Comparison of ENCODE assay signal across 22 cellular contexts in the genomic region with DNA sequence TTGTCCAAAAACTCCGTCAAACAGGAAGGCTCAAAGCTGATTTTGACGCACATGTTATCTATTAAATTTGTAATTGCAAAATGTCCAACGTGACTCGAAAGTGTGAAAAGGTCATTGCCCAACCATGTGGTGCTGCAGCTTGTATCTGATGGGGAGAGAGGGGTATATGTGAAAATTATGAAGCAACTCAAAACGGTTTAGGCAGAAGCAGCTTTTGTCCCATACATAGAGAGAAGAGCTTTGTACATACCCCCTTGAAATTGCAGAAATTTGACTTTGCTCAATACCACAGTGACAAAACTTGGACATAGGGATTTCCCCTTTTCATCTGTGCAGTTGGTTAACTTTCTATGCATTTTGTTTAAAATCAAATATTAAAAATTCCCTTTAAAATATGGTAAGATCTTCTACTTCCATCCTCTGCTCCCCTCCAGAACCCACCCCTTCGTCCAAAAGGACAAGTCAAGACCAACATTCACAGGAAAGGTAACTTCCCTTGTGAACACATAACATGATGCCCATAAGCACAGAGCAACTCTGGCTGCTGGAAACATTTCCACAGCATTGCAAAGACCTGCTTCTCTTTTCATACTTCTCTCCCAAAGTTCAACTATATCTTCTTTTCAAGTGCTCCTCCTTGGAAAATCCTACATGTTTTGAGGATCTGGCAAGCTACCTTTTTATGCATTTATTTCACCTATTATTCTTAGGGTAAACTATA.
A peak's percentile ranks its signal among the peaks of the same experiment; 100 is the strongest.
DNase-seq lines count a peak whose midpoint lies in the region; ATAC-seq and TF ChIP-seq lines count a peak whose summit lies in the region.
"Had no signal": no experiment of that assay in that cellular context is flagged by ENCODE, and none has a peak within 500 bp of the region (broad histone marks: within the 10 kb centered on the region; RNA-seq: fewer than 3 reads in every experiment).

No MANE protein-coding gene starts in this region.

- no peaks in the 10 kb centered on the region for H3K36me3 ChIP-seq in liver (ENCODE audit: control insufficient read depth in 4 of 4, insufficient read depth in 3 of 4, low read depth in 1 of 4, low read length in 3 of 4)
- H3K36me3 ChIP-seq: Peyer's patch, uterus had no signal

- no peak overlapping the region for H3K27ac ChIP-seq in liver (ENCODE audit: low read depth in 1 of 2, low read length in 2 of 2)
- H3K27ac ChIP-seq: uterus had no signal

- H3K4me1 Mint-ChIP-seq in CD14-positive monocyte (peaks cover 60% of the 10 kb centered on the region), T-helper 17 cell (peaks cover 2% of the 10 kb centered on the region)
- no peaks in the 10 kb centered on the region for H3K4me1 Mint-ChIP-seq in activated T-helper 1 cell treated with anti-CD3 and anti-CD28 coated beads, Interleukin-12 subunit alpha, Interleukin-12 subunit beta, Interleukin-2, Interleukin-4 antibody, amounts not matched to agents 30 ng/mL and 10 ng/mL and 1 ng/mL, durations not matched to agents 14 hours and 24 hours and 36 hours (ENCODE audit: low read depth)
- H3K4me1 Mint-ChIP-seq: WTC11 had no signal

- TF ChIP-seq CTCF in CD14-positive monocyte (IDR thresholded peaks at IDR 0.05) (no peak), liver (IDR thresholded peaks at IDR 0.05; ENCODE audit: low read depth, low read length, missing input control) (no peak)

- H3K36me3 Mint-ChIP-seq in CD14-positive monocyte (peaks cover 0 to 4% of the 10 kb centered on the region in 2 donors), T-helper 17 cell (ENCODE audit: low read depth) (no peaks in the 10 kb centered on the region)
- no peaks in the 10 kb centered on the region for H3K36me3 Mint-ChIP-seq in activated T-helper 1 cell treated with anti-CD3 and anti-CD28 coated beads, Interleukin-12 subunit alpha, Interleukin-12 subunit beta, Interleukin-2, Interleukin-4 antibody, amounts not matched to agents 30 ng/mL and 10 ng/mL and 1 ng/mL, durations not matched to agents 14 hours and 24 hours and 36 hours (ENCODE audit: low read depth)
- H3K36me3 Mint-ChIP-seq: brain, WTC11 had no signal

- no peaks in the 10 kb centered on the region for H3K27me3 Mint-ChIP-seq in CD14-positive monocyte (ENCODE audit: low read depth in 3 of 3)
- H3K27me3 Mint-ChIP-seq in T-helper 17 cell = peaks cover 52% of the 10 kb centered on the region
- H3K27me3 Mint-ChIP-seq in activated T-helper 1 cell treated with anti-CD3 and anti-CD28 coated beads, Interleukin-12 subunit alpha, Interleukin-12 subunit beta, Interleukin-2, Interleukin-4 antibody, amounts not matched to agents 30 ng/mL and 10 ng/mL and 1 ng/mL, durations not matched to agents 14 hours and 24 hours and 36 hours (ENCODE audit: insufficient read depth) = peaks cover 5% of the 10 kb centered on the region
- H3K27me3 Mint-ChIP-seq: brain had no signal

- WGBS in liver = 48% methylated on average over 6 of the region's 6 CpGs

- H3K4me3 Mint-ChIP-seq in CD14-positive monocyte = peak overlapping the region in 1 of 2 donors; percentile 53
- no peak overlapping the region for H3K4me3 Mint-ChIP-seq in T-helper 17 cell
- H3K4me3 Mint-ChIP-seq in activated T-helper 1 cell treated with anti-CD3 and anti-CD28 coated beads, Interleukin-12 subunit alpha, Interleukin-12 subunit beta, Interleukin-2, Interleukin-4 antibody, amounts not matched to agents 30 ng/mL and 10 ng/mL and 1 ng/mL, durations not matched to agents 14 hours and 24 hours and 36 hours = no peak overlapping the region
- H3K4me3 Mint-ChIP-seq: brain; CD4-positive, alpha-beta T cell; nephron progenitor cell; WTC11 had no signal

- no peak overlapping the region for H3K4me3 ChIP-seq in liver (ENCODE audit: low read depth in 1 of 3, low read length in 3 of 3)
- H3K4me3 ChIP-seq: Peyer's patch, uterus had no signal

- no peaks in the 10 kb centered on the region for H3K4me1 ChIP-seq in liver (ENCODE audit: control insufficient read depth in 4 of 4, insufficient read depth in 4 of 4, low read length in 3 of 4)
- H3K4me1 ChIP-seq: Peyer's patch, uterus had no signal

- peak; percentile 89 for DNase-seq in CD14-positive monocyte (ENCODE audit: low spot score)
- peak; percentile 99 for DNase-seq in MV-4-11 (lab: John Stamatoyannopoulos, UW)
- DNase-seq in T-helper 17 cell = no peak
- no peak for DNase-seq in activated T-helper 1 cell treated with anti-CD3 and anti-CD28 coated beads, Interleukin-12 subunit alpha, Interleukin-12 subunit beta, Interleukin-2, Interleukin-4 antibody, amounts not matched to agents 30 ng/mL and 10 ng/mL and 1 ng/mL, durations not matched to agents 14 hours and 24 hours and 36 hours (ENCODE audit: low spot score)
- DNase-seq in NCI-H187 (lab: John Stamatoyannopoulos, UW) = no peak
- DNase-seq in COLO829 (ENCODE audit: low spot score) = no peak
- DNase-seq: activated CD4-positive, alpha-beta T cell treated with anti-CD3 and anti-CD28 coated beads, Interleukin-2, amount 50 U/mL, for 4 hours; activated effector memory CD4-positive, alpha-beta T cell treated with anti-CD3 and anti-CD28 coated beads, Interleukin-2, amount 50 U/mL, for 16 hours; CD4-positive, alpha-beta T cell; DMS 273 treated with DMSO at 0.1 percent for 48 hours; effector CD8-positive, alpha-beta T cell; left cardiac atrium; NCI-H187 treated with DMSO at 0.1 percent for 48 hours; NCI-H2227 treated with DMSO at 0.1 percent for 48 hours; NCI-H748 treated with DMSO at 0.1 percent for 48 hours; nephron progenitor cell; Peyer's patch; uterus had no signal

- H3K27me3 ChIP-seq in liver (ENCODE audit: control insufficient read depth in 4 of 4, insufficient read depth in 4 of 4, low read length in 3 of 4) = no peaks in the 10 kb centered on the region
- H3K27me3 ChIP-seq: Peyer's patch, uterus had no signal

- no peak overlapping the region for H3K9ac ChIP-seq in liver (ENCODE audit: low read depth in 1 of 2, low read length in 2 of 2)

- peak; percentile 39 for ATAC-seq in T-helper 17 cell
- no peak for ATAC-seq in HG03457 (IDR thresholded peaks at IDR 0.05; ENCODE audit: unreplicated experiment)
- ATAC-seq: WTC11 had no signal

- intact Hi-C loops in CD14-positive monocyte (cut with micrococcal nuclease) = loop anchor here (5.0 to 10.0 kb wide), 5 partner anchors 60 to 100 kb away; no protein-coding TSS in a partner anchor
- intact Hi-C loops in activated T-helper 1 cell treated with anti-CD3 and anti-CD28 coated beads, Interleukin-12 subunit alpha, Interleukin-12 subunit beta, Interleukin-2, Interleukin-4 antibody, amounts not matched to agents 30 ng/mL and 10 ng/mL and 1 ng/mL, durations not matched to agents 14 hours and 24 hours and 36 hours (cut with micrococcal nuclease) = no loop called here

- H3K9me3 Mint-ChIP-seq in CD14-positive monocyte = peaks cover 0 to 3% (median 1%) of the 10 kb centered on the region in 7 donors
- H3K9me3 Mint-ChIP-seq in activated T-helper 1 cell treated with anti-CD3 and anti-CD28 coated beads, Interleukin-12 subunit alpha, Interleukin-12 subunit beta, Interleukin-2, Interleukin-4 antibody, amounts not matched to agents 30 ng/mL and 10 ng/mL and 1 ng/mL, durations not matched to agents 14 hours and 24 hours and 36 hours = no peaks in the 10 kb centered on the region
- H3K9me3 Mint-ChIP-seq: CD4-positive, alpha-beta T cell; nephron progenitor cell; WTC11 had no signal

- peak in 1 of 2 donors; percentile 16 for TF ChIP-seq RAD21 in liver (IDR thresholded peaks at IDR 0.05)

- H3K27ac Mint-ChIP-seq in CD14-positive monocyte (peak overlapping the region; percentile 95 to 99 (median 98)), T-helper 17 cell (no peak overlapping the region)
- H3K27ac Mint-ChIP-seq in activated T-helper 1 cell treated with anti-CD3 and anti-CD28 coated beads, Interleukin-12 subunit alpha, Interleukin-12 subunit beta, Interleukin-2, Interleukin-4 antibody, amounts not matched to agents 30 ng/mL and 10 ng/mL and 1 ng/mL, durations not matched to agents 14 hours and 24 hours and 36 hours = no peak overlapping the region
- H3K27ac Mint-ChIP-seq: brain; CD4-positive, alpha-beta T cell; nephron progenitor cell; WTC11 had no signal

- H3K9me3 ChIP-seq in T-helper 17 cell (ENCODE audit: control insufficient read depth, low read length, poor library complexity, severe bottlenecking) (no peaks in the 10 kb centered on the region), liver (ENCODE audit: control insufficient read depth in 4 of 4, low read length in 3 of 4) (no peaks in the 10 kb centered on the region)
- H3K9me3 ChIP-seq: Peyer's patch, uterus had no signal

TF ChIP-seq in liver, 16 proteins besides CTCF, POLR2A, EP300 and RAD21:
- TF ChIP-seq, protein P1, sequence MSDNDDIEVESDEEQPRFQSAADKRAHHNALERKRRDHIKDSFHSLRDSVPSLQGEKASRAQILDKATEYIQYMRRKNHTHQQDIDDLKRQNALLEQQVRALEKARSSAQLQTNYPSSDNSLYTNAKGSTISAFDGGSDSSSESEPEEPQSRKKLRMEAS (IDR thresholded peaks at IDR 0.05) = peak; percentile 12
- no peak for TF ChIP-seq JUND (IDR thresholded peaks at IDR 0.05)
TF ChIP-seq in liver: peak in this region for 1.

Comparison
In these comparisons a context has a peak if more than half of its experiments do, and no peak if none do; other contexts are left out.
1. DNase-seq: peak in CD14-positive monocyte (single experiment) and MV-4-11 (single experiment); none in T-helper 17 cell (0 of 3), activated T-helper 1 cell treated with anti-CD3 and anti-CD28 coated beads, Interleukin-12 subunit alpha, Interleukin-12 subunit beta, Interleukin-2, Interleukin-4 antibody, amounts not matched to agents 30 ng/mL and 10 ng/mL and 1 ng/mL, durations not matched to agents 14 hours and 24 hours and 36 hours (single experiment), NCI-H187 (0 of 2) and COLO829 (single experiment).
2. H3K27ac Mint-ChIP-seq: peak in CD14-positive monocyte (7 of 7); none in T-helper 17 cell (single experiment) and activated T-helper 1 cell treated with anti-CD3 and anti-CD28 coated beads, Interleukin-12 subunit alpha, Interleukin-12 subunit beta, Interleukin-2, Interleukin-4 antibody, amounts not matched to agents 30 ng/mL and 10 ng/mL and 1 ng/mL, durations not matched to agents 14 hours and 24 hours and 36 hours (single experiment).